In genomic region chr1:159686599-159687299, GRCh38 we compare ENCODE assay signal across 27 cellular contexts. TPM values are rescaled to one million over a fixed set of nuclear protein-coding genes. Genes with fewer than 3 reads are reported as not detected.
"Had no signal": no experiment of that assay in that cellular context is flagged by ENCODE, and none has a peak within 500 bp of the region (broad histone marks: within the 10 kb centered on the region; RNA-seq: fewer than 3 reads in every experiment).

No MANE protein-coding gene starts in this region.

- ATAC-seq: T-cell had no signal

- H3K4me1 Mint-ChIP-seq: T-cell had no signal

- H3K9me3 ChIP-seq: MG63, SJSA1 had no signal

- H3K9me3 Mint-ChIP-seq: T-cell had no signal

- H3K4me3 ChIP-seq: MG63, SJSA1, SK-N-MC had no signal

- H3K36me3 ChIP-seq: MG63, SJSA1 had no signal

- H3K27ac ChIP-seq: SJSA1, SK-N-MC had no signal

- H3K4me1 ChIP-seq: SJSA1 had no signal

- FAIRE-seq: RCC 7860 had no signal

- H3K4me3 Mint-ChIP-seq: T-cell had no signal

- H3K36me3 Mint-ChIP-seq: T-cell had no signal

- H3K27ac Mint-ChIP-seq: T-cell had no signal

- DNase-seq: IMR-90, Karpas-422, KG1, MG63, NCI-H1092, NCI-H1105 treated with DMSO at 0.1 percent for 48 hours, NCI-H1417 treated with DMSO at 0.1 percent for 48 hours, NCI-H146, NCI-H1694 treated with DMSO at 0.1 percent for 48 hours, NCI-H1930, NCI-H2081, NCI-H2107, NCI-H2171 treated with DMSO at 0.1 percent for 48 hours, NCI-H345, NCI-H446 treated with DMSO at 0.1 percent for 48 hours, NCI-H510A treated with DMSO at 0.1 percent for 48 hours, NCI-H69, NCI-H774, Right ventricle myocardium superior, RPMI8226, SIG-M5, SW 1271, T-cell had no signal

RNA-seq across cellular contexts. Expression of gene CRP, which starts 27.6 kb away (rescaled TPM):
- total RNA-seq: HT-29, IMR-90, Right ventricle myocardium superior, SJSA1 had no signal
- polyA plus RNA-seq: IMR-90 had no signal
